24 cellular contexts compared by ENCODE assay signal in genomic region chr15:49279481-49280186, GRCh38.
DNase-seq lines count a peak whose midpoint lies in the region; ATAC-seq lines count a peak whose summit lies in the region.
"Had no signal": no experiment of that assay in that cellular context is flagged by ENCODE, and none has a peak within 500 bp of the region (broad histone marks: within the 10 kb centered on the region; RNA-seq: fewer than 3 reads in every experiment).

No MANE protein-coding gene starts in this region.

- no peak overlapping the region for H3K23ac ChIP-seq in mesenchymal stem cell (ENCODE audit: low read length in 2 of 2)

- no peak overlapping the region for H3K4me2 ChIP-seq in mesenchymal stem cell (ENCODE audit: low read length, poor library complexity, severe bottlenecking)
- H3K4me2 ChIP-seq: smooth muscle cell had no signal

- H3K9me3 Mint-ChIP-seq in activated T-cell treated with anti-CD3 and anti-CD28 coated beads, Interleukin-2, amount 50 U/mL, for 72 hours, result peaks cover 0 to 4% of the 10 kb centered on the region in 2 donors
- H3K9me3 Mint-ChIP-seq: activated B cell treated with CpG ODN at 0.5 μM for 24 hours; activated naive CD4-positive, alpha-beta T cell treated with anti-CD3 and anti-CD28 coated beads, Interleukin-2, amount 50 U/mL, for 24 hours; activated T-helper 2 cell treated with anti-CD3 and anti-CD28 coated beads, Interferon-gamma antibody, Interleukin-2, Interleukin-4, amounts not matched to agents 10 μg/mL and 5 μg/mL and 100 μg/mL, durations not matched to agents 14 hours and 24 hours and 36 hours; H9 had no signal

- no peak overlapping the region for H3K14ac ChIP-seq in mesenchymal stem cell (ENCODE audit: low read length in 2 of 2)

- H3K4me3 Mint-ChIP-seq in activated T-cell treated with anti-CD3 and anti-CD28 coated beads, Interleukin-2, amount 50 U/mL, for 72 hours, result no peak overlapping the region
- H3K4me3 Mint-ChIP-seq: activated B cell treated with CpG ODN at 0.5 μM for 24 hours; activated naive CD4-positive, alpha-beta T cell treated with anti-CD3 and anti-CD28 coated beads, Interleukin-2, amount 50 U/mL, for 24 hours; H9; naive thymus-derived CD4-positive, alpha-beta T cell had no signal

- H3K18ac ChIP-seq in mesenchymal stem cell (ENCODE audit: low read depth in 1 of 2, low read length in 2 of 2), result no peak overlapping the region

- H2BK5ac ChIP-seq in mesenchymal stem cell (ENCODE audit: low read depth, low read length, poor library complexity, severe bottlenecking), result no peak overlapping the region

- H3K27ac ChIP-seq in SJCRH30 (0 out of 2 replicates have a peak overlapping the region, but pooled peaks have one; percentile 22), mesenchymal stem cell (ENCODE audit: low read length, poor library complexity, severe bottlenecking) (no peak overlapping the region)
- H3K27ac ChIP-seq: transverse colon had no signal

- no peak overlapping the region for H2BK120ac ChIP-seq in mesenchymal stem cell (ENCODE audit: low read depth, low read length)

- no peak for DNase-seq in activated T-cell treated with anti-CD3 and anti-CD28 coated beads, Interleukin-2, amount 50 U/mL, for 72 hours
- DNase-seq in activated T-cell treated with anti-CD3 and anti-CD28 coated beads, Interleukin-2, amount 50 U/mL, for 1 hour, result no peak
- peak in 1 of 2 experiments; percentile 47 for DNase-seq in SJCRH30
- DNase-seq in mesenchymal stem cell, result peak; percentile 16
- no peak for DNase-seq in NCI-H1694 (lab: John Stamatoyannopoulos, UW)
- no peak for DNase-seq in activated CD4-positive, alpha-beta T cell treated with anti-CD3 and anti-CD28 coated beads, Interleukin-2, amount 50 U/mL, for 4 hours
- DNase-seq: ACHN; activated B cell treated with CpG ODN at 0.5 μM for 24 hours; activated CD4-positive, alpha-beta T cell treated with anti-CD3 and anti-CD28 coated beads, Interleukin-2, amount 50 U/mL, for 1 hour; activated CD8-positive, alpha-beta memory T cell treated with anti-CD3 and anti-CD28 coated beads, Interleukin-2, amount 50 U/mL, for 4 hours; cortex of kidney; DMS53; H9; hippocampal formation; naive thymus-derived CD4-positive, alpha-beta T cell; NCI-H146; SIG-M5; stimulated activated CD4-positive, alpha-beta T cell treated with anti-CD3 and anti-CD28 coated beads, Interleukin-1b, Interleukin-23, amount 100 ng/mL, for 48 hours; stimulated activated CD8-positive, alpha-beta memory T cell treated with anti-CD3 and anti-CD28 coated beads, Interleukin-4, amount 100 ng/mL, for 48 hours; transverse colon had no signal

- H3K4me1 Mint-ChIP-seq in activated T-cell treated with anti-CD3 and anti-CD28 coated beads, Interleukin-2, amount 50 U/mL, for 72 hours (ENCODE audit: low read depth), result no peaks in the 10 kb centered on the region
- H3K4me1 Mint-ChIP-seq: activated B cell treated with CpG ODN at 0.5 μM for 24 hours; activated naive CD4-positive, alpha-beta T cell treated with anti-CD3 and anti-CD28 coated beads, Interleukin-2, amount 50 U/mL, for 24 hours had no signal

- H3K4me1 ChIP-seq in SJCRH30, result peaks cover 12% of the 10 kb centered on the region
- no peaks in the 10 kb centered on the region for H3K4me1 ChIP-seq in mesenchymal stem cell (ENCODE audit: control insufficient read depth, insufficient read depth, low read depth, low read length)
- H3K4me1 ChIP-seq: transverse colon had no signal

- H2BK15ac ChIP-seq in mesenchymal stem cell (ENCODE audit: low read depth, poor library complexity, severe bottlenecking), result no peak overlapping the region

- no peak overlapping the region for H2AFZ ChIP-seq in mesenchymal stem cell (ENCODE audit: low read depth, low read length)

- H3K4me3 ChIP-seq in SJCRH30, result no peak overlapping the region
- no peak overlapping the region for H3K4me3 ChIP-seq in mesenchymal stem cell (ENCODE audit: insufficient read depth in 1 of 2, low read depth in 1 of 2, low read length in 2 of 2)
- H3K4me3 ChIP-seq: smooth muscle cell, transverse colon had no signal

- H3K27me3 ChIP-seq in SJCRH30 (no peaks in the 10 kb centered on the region), mesenchymal stem cell (ENCODE audit: control insufficient read depth in 1 of 2, insufficient read depth in 1 of 2, low read length in 2 of 2) (no peaks in the 10 kb centered on the region)
- H3K27me3 ChIP-seq: transverse colon had no signal

- WGBS in mesenchymal stem cell, result 100% methylated on average over 1 of the region's 1 CpG

- peaks cover 5% of the 10 kb centered on the region for H3K79me1 ChIP-seq in mesenchymal stem cell (replicated peaks; ENCODE audit: low read length, poor library complexity, severe bottlenecking)

- peak overlapping the region; percentile 25 for H3K27ac Mint-ChIP-seq in activated T-cell treated with anti-CD3 and anti-CD28 coated beads, Interleukin-2, amount 50 U/mL, for 72 hours
- H3K27ac Mint-ChIP-seq: activated B cell treated with CpG ODN at 0.5 μM for 24 hours; activated naive CD4-positive, alpha-beta T cell treated with anti-CD3 and anti-CD28 coated beads, Interleukin-2, amount 50 U/mL, for 24 hours; activated T-helper 2 cell treated with anti-CD3 and anti-CD28 coated beads, Interferon-gamma antibody, Interleukin-2, Interleukin-4, amounts not matched to agents 10 μg/mL and 5 μg/mL and 100 μg/mL, durations not matched to agents 14 hours and 24 hours and 36 hours; naive thymus-derived CD4-positive, alpha-beta T cell had no signal

- no peak overlapping the region for H3K4ac ChIP-seq in mesenchymal stem cell (ENCODE audit: low read depth in 1 of 2, low read length in 2 of 2)

- no peak overlapping the region for H2BK12ac ChIP-seq in mesenchymal stem cell (ENCODE audit: low read length in 2 of 2)

- H3K36me3 ChIP-seq in SJCRH30, result no peaks in the 10 kb centered on the region; the same call in none of the 2 replicates
- peaks cover 0 to 58% of the 10 kb centered on the region in 2 experiments for H3K36me3 ChIP-seq in mesenchymal stem cell (ENCODE audit: control insufficient read depth in 1 of 2, insufficient read depth in 2 of 2, low read depth in 1 of 2, low read length in 2 of 2)

- peaks cover 5 to 11% of the 10 kb centered on the region in 2 donors for H3K36me3 Mint-ChIP-seq in activated T-cell treated with anti-CD3 and anti-CD28 coated beads, Interleukin-2, amount 50 U/mL, for 72 hours (ENCODE audit: insufficient read depth in 2 of 2)

- no peak overlapping the region for H4K91ac ChIP-seq in mesenchymal stem cell (ENCODE audit: low read length)

- no peaks in the 10 kb centered on the region for H3K9me3 ChIP-seq in SJCRH30 (replicated peaks)
- H3K9me3 ChIP-seq in mesenchymal stem cell (ENCODE audit: control insufficient read depth, low read length), result no peaks in the 10 kb centered on the region
- H3K9me3 ChIP-seq: transverse colon had no signal

- H4K8ac ChIP-seq in mesenchymal stem cell (ENCODE audit: low read length), result no peak overlapping the region

- ATAC-seq in activated T-cell treated with anti-CD3 and anti-CD28 coated beads, Interleukin-2, amount 50 U/mL, for 72 hours (replicated peaks in 1 of 2), result no peak
- no peak for ATAC-seq in GM21526 (IDR thresholded peaks at IDR 0.05; ENCODE audit: low FRiP score, unreplicated experiment)
- ATAC-seq: naive thymus-derived CD4-positive, alpha-beta T cell had no signal

- H3K27me3 Mint-ChIP-seq in activated T-cell treated with anti-CD3 and anti-CD28 coated beads, Interleukin-2, amount 50 U/mL, for 72 hours (ENCODE audit: low read depth), result no peaks in the 10 kb centered on the region
- H3K27me3 Mint-ChIP-seq: activated B cell treated with CpG ODN at 0.5 μM for 24 hours; activated naive CD4-positive, alpha-beta T cell treated with anti-CD3 and anti-CD28 coated beads, Interleukin-2, amount 50 U/mL, for 24 hours; naive thymus-derived CD4-positive, alpha-beta T cell had no signal

- no peak overlapping the region for H2AK5ac ChIP-seq in mesenchymal stem cell (ENCODE audit: low read length, severe bottlenecking)

- no peak overlapping the region for H3K9ac ChIP-seq in mesenchymal stem cell (ENCODE audit: low read length)
